In genomic region chr12:12266389-12266872, GRCh38 we compare ENCODE assay signal across 8 cellular contexts. TPM values are rescaled to one million over a fixed set of nuclear protein-coding genes. Genes with fewer than 3 reads are reported as not detected.
DNase-seq lines count a peak whose midpoint lies in the region; ATAC-seq and TF ChIP-seq lines count a peak whose summit lies in the region.

No MANE protein-coding gene starts in this region.

- peaks cover 13% of the 10 kb centered on the region for H3K4me1 ChIP-seq in osteoblast (ENCODE audit: insufficient read depth, low read length)

- peak overlapping the region; percentile 86 for H3K4me2 ChIP-seq in osteoblast (ENCODE audit: insufficient read depth, low read length)

- peak overlapping the region; percentile 100 for H3K27ac ChIP-seq in osteoblast (ENCODE audit: low read depth, low read length)

- H3K9me3 ChIP-seq in osteoblast (ENCODE audit: low read depth, low read length) = no peaks in the 10 kb centered on the region

- CTCF ChIA-PET in activated CD8-positive, alpha-beta memory T cell treated with anti-CD3 and anti-CD28 coated beads, Interleukin-2, amount 10 ng/mL, durations not matched to agents 7 days and 5 days (lab: Charles Lee) = interaction anchor here (1.3 kb wide), 1 partner anchor 61 kb away, joined by 3 read pairs; no protein-coding TSS in a partner anchor

- H3K9me3 Mint-ChIP-seq in activated CD8-positive, alpha-beta memory T cell treated with anti-CD3 and anti-CD28 coated beads, Interleukin-2, amount 10 ng/mL, durations not matched to agents 7 days and 5 days (ENCODE audit: low read depth) = no peaks in the 10 kb centered on the region

- peaks cover 11% of the 10 kb centered on the region for H3K4me1 Mint-ChIP-seq in activated CD8-positive, alpha-beta memory T cell treated with anti-CD3 and anti-CD28 coated beads, Interleukin-2, amount 10 ng/mL, durations not matched to agents 7 days and 5 days

- peak overlapping the region; percentile 83 for H3K4me3 ChIP-seq in osteoblast (ENCODE audit: insufficient read depth, low read length)

- peak overlapping the region; percentile 100 for H2AFZ ChIP-seq in osteoblast (ENCODE audit: low read length)

- H3K36me3 Mint-ChIP-seq in activated CD8-positive, alpha-beta memory T cell treated with anti-CD3 and anti-CD28 coated beads, Interleukin-2, amount 10 ng/mL, durations not matched to agents 7 days and 5 days = no peaks in the 10 kb centered on the region

- no peak overlapping the region for H3K27ac Mint-ChIP-seq in activated CD8-positive, alpha-beta memory T cell treated with anti-CD3 and anti-CD28 coated beads, Interleukin-2, amount 10 ng/mL, durations not matched to agents 7 days and 5 days

- H3K79me2 ChIP-seq in osteoblast (ENCODE audit: insufficient read depth, low read length) = peaks cover 48% of the 10 kb centered on the region

- peak overlapping the region; percentile 61 for H3K4me3 Mint-ChIP-seq in activated CD8-positive, alpha-beta memory T cell treated with anti-CD3 and anti-CD28 coated beads, Interleukin-2, amount 10 ng/mL, durations not matched to agents 7 days and 5 days

- peaks cover 68% of the 10 kb centered on the region for H3K27me3 Mint-ChIP-seq in activated CD8-positive, alpha-beta memory T cell treated with anti-CD3 and anti-CD28 coated beads, Interleukin-2, amount 10 ng/mL, durations not matched to agents 7 days and 5 days

- no peaks in the 10 kb centered on the region for H3K36me3 ChIP-seq in osteoblast (ENCODE audit: insufficient read depth, low read length)

- no peak for DNase-seq in activated CD8-positive, alpha-beta memory T cell treated with anti-CD3 and anti-CD28 coated beads, Interleukin-2, amount 10 ng/mL, durations not matched to agents 7 days and 5 days
- DNase-seq in activated CD8-positive, alpha-beta memory T cell treated with anti-CD3 and anti-CD28 coated beads, Interleukin-2, amount 50 U/mL, for 48 hours = no peak
- DNase-seq in SW480 (ENCODE audit: low spot score) = peak; percentile 42
- peak; percentile 3 for DNase-seq in fibroblast of the conjunctiva (ENCODE audit: low read depth)
- DNase-seq in osteoblast (ENCODE audit: insufficient read length, low spot score, missing footprints) = no peak
- DNase-seq in hepatic stellate cell (ENCODE audit: low spot score) = no peak

- ATAC-seq in activated CD8-positive, alpha-beta memory T cell treated with anti-CD3 and anti-CD28 coated beads, Interleukin-2, amount 10 ng/mL, durations not matched to agents 7 days and 5 days = peak; percentile 20
- ATAC-seq in GM21423 (IDR thresholded peaks at IDR 0.05; ENCODE audit: unreplicated experiment) (no peak), GM18511 (IDR thresholded peaks at IDR 0.05; ENCODE audit: unreplicated experiment) (no peak)

- no peaks in the 10 kb centered on the region for H3K27me3 ChIP-seq in osteoblast (ENCODE audit: insufficient read depth, low read length)

- no peak for TF ChIP-seq CTCF in osteoblast (IDR thresholded peaks at IDR 0.05; ENCODE audit: extremely low read depth, low read depth, low read length)

- H4K20me1 ChIP-seq in osteoblast (ENCODE audit: insufficient read depth, low read length) = peaks cover 23% of the 10 kb centered on the region

RNA-seq across cellular contexts. Expression of gene LRP6, which starts 0.4 kb away (rescaled TPM):
- total RNA-seq in activated CD8-positive, alpha-beta memory T cell treated with anti-CD3 and anti-CD28 coated beads, Interleukin-2, amount 10 ng/mL, durations not matched to agents 7 days and 5 days = under 1 TPM in 1 of 2 experiments, not detected in 1; 0.28 TPM
- total RNA-seq in osteoblast = 42.7 and 46.7 TPM in 2 replicates

Comparison
In these comparisons a context has a peak if more than half of its experiments do, and no peak if none do; other contexts are left out.
1. DNase-seq: peak in SW480 (single experiment) and fibroblast of the conjunctiva (single experiment); none in activated CD8-positive, alpha-beta memory T cell treated with anti-CD3 and anti-CD28 coated beads, Interleukin-2, amount 10 ng/mL, durations not matched to agents 7 days and 5 days (single experiment), activated CD8-positive, alpha-beta memory T cell treated with anti-CD3 and anti-CD28 coated beads, Interleukin-2, amount 50 U/mL, for 48 hours (single experiment), osteoblast (single experiment) and hepatic stellate cell (single experiment).
2. RNA of gene LRP6, which starts 0.4 kb away (total RNA-seq): 42.7 to 46.7 TPM in osteoblast; 0.28 TPM in activated CD8-positive, alpha-beta memory T cell treated with anti-CD3 and anti-CD28 coated beads, Interleukin-2, amount 10 ng/mL, durations not matched to agents 7 days and 5 days; every median in the first group is over 10 times any median in the second.